In the genomic region with DNA sequence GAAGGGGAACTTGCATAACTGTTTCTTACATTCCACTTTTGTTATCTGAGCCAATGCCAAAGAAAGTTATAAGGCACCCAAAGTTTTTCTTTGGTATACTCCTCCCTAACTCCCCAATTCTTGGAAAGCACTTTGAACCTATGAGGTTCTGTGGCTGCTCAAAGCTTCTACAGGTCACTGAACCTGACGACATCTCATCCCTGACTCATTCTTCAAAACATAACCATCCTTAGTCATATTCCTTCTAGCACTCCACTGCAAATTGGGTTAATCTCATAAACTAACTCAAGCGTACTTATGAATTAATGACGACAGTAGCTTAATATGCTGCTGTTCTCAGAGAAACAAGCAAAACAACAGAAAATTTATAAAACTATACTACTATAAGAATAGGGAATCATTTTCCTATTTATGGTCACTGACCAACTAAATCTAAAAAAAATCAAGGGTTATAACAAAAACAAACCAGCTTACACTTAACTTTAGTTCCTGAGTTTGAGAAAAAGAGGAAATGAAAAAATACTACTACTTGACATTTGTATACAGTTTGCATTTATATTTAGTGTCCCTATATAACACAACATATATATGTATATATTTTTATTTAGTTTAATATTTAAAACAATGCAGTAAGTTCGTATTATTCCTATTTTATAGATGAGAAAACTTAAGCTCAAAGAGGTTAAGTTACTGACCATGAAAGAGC, we compare ENCODE assay signal across 12 cellular contexts.
A peak's percentile ranks its signal among the peaks of the same experiment; 100 is the strongest.
DNase-seq lines count a peak whose midpoint lies in the region; TF ChIP-seq lines count a peak whose summit lies in the region.
"Had no signal": no experiment of that assay in that cellular context is flagged by ENCODE, and none has a peak within 500 bp of the region (broad histone marks: within the 10 kb centered on the region; RNA-seq: fewer than 3 reads in every experiment).

No MANE protein-coding gene starts in this region.

- H3K4me2 ChIP-seq in SK-N-SH: no peak overlapping the region

- POLR2A ChIA-PET in SK-N-SH (lab: Yijun Ruan, JAX): no interaction called here

- no peaks in the 10 kb centered on the region for H4K20me1 ChIP-seq in SK-N-SH (ENCODE audit: insufficient read depth)

- TF ChIP-seq CTCF in SK-N-SH (IDR thresholded peaks at IDR 0.05) (no peak), foreskin fibroblast (IDR thresholded peaks at IDR 0.05; ENCODE audit: low read depth, low read length) (no peak), tibial nerve (IDR thresholded peaks at IDR 0.05) (no peak), testis (IDR thresholded peaks at IDR 0.05) (no peak)

- H3K36me3 ChIP-seq in SK-N-SH (replicated peaks in 1 of 2; ENCODE audit: control insufficient read depth in 1 of 2, insufficient read depth in 2 of 2, low read length in 1 of 2) (no peaks in the 10 kb centered on the region), tibial nerve (peaks cover 0 to 5% (median 0%) of the 10 kb centered on the region in 3 donors), testis (ENCODE audit: low read depth, missing control alignments) (no peaks in the 10 kb centered on the region)

- H3K9ac ChIP-seq in SK-N-SH: no peak overlapping the region

- H3F3A ChIP-seq in SK-N-SH (replicated peaks; ENCODE audit: insufficient read depth): peaks cover 5% of the 10 kb centered on the region

- H3K9me3 ChIP-seq in SK-N-SH (no peaks in the 10 kb centered on the region), tibial nerve (no peaks in the 10 kb centered on the region), testis (no peaks in the 10 kb centered on the region)
- H3K9me3 ChIP-seq: right atrium auricular region had no signal

- WGBS in SK-N-SH (ENCODE audit: low lambda C conversion rate): 48% methylated on average over 4 of the region's 4 CpGs
- 46 to 48% methylated on average over 4 of the region's 4 CpGs for WGBS in tibial nerve, 2 donors
- 71 to 77% methylated on average over 4 of the region's 4 CpGs for WGBS in testis, 2 donors

- H3K79me2 ChIP-seq in SK-N-SH (ENCODE audit: insufficient read depth): no peaks in the 10 kb centered on the region

- no peak for TF ChIP-seq POLR2A in tibial nerve (IDR thresholded peaks at IDR 0.05)
- no peak for TF ChIP-seq POLR2A in testis (IDR thresholded peaks at IDR 0.05)

- peak; percentile 13 to 64 for DNase-seq in NOMO-1 (lab: John Stamatoyannopoulos, UW; ENCODE audit: unreplicated experiment in 2 of 2)
- DNase-seq in NOMO-1 treated with dmso at 0.1 percent for 144 hours (lab: John Stamatoyannopoulos, UW; ENCODE audit: unreplicated experiment): no peak
- DNase-seq in SK-N-SH: no peak
- peak; percentile 84 to 90 for DNase-seq in foreskin fibroblast
- no peak for DNase-seq in tibial nerve (ENCODE audit: low spot score in 2 of 2)
- DNase-seq in NCI-H2107 treated with DMSO at 0.1 percent for 48 hours (lab: John Stamatoyannopoulos, UW; ENCODE audit: unreplicated experiment): no peak
- DNase-seq in testis: no peak
- no peak for DNase-seq in UCSD-AML1 (lab: John Stamatoyannopoulos, UW; ENCODE audit: unreplicated experiment)
- DNase-seq: activated CD4-positive, alpha-beta T cell treated with anti-CD3 and anti-CD28 coated beads, Interleukin-2, amount 50 U/mL, for 48 hours; central memory CD4-positive, alpha-beta T cell; immature natural killer cell had no signal

- no peaks in the 10 kb centered on the region for H3K9me2 ChIP-seq in SK-N-SH

- H3K4me3 ChIP-seq in SK-N-SH (ENCODE audit: low read depth in 2 of 2, low read length in 1 of 2) (no peak overlapping the region), foreskin fibroblast (ENCODE audit: low read depth in 1 of 2, low read length in 2 of 2) (no peak overlapping the region), tibial nerve (no peak overlapping the region), testis (no peak overlapping the region)
- H3K4me3 ChIP-seq: right atrium auricular region had no signal

- H3K27me3 ChIP-seq in SK-N-SH (ENCODE audit: insufficient read depth) (no peaks in the 10 kb centered on the region), tibial nerve (no peaks in the 10 kb centered on the region), testis (no peaks in the 10 kb centered on the region)
- H3K27me3 ChIP-seq: right atrium auricular region had no signal

- H2AFZ ChIP-seq in SK-N-SH (ENCODE audit: low read depth): 0 out of 2 replicates have a peak overlapping the region, but pooled peaks have one; percentile 29

- H3K27ac ChIP-seq in SK-N-SH (ENCODE audit: low read depth in 2 of 2, low read length in 1 of 2): peak overlapping the region in 1 of 2 experiments; percentile 0; a peak in 1 of 4 replicates
- H3K27ac ChIP-seq in tibial nerve: peak overlapping the region in 3 of 4 donors; percentile 30 to 91 (median 81)
- H3K27ac ChIP-seq in testis: no peak overlapping the region
- H3K27ac ChIP-seq: right atrium auricular region had no signal

- TF ChIP-seq RAD21 in SK-N-SH (IDR thresholded peaks at IDR 0.05; ENCODE audit: low read length): no peak

- intact Hi-C loops in testis (cut with DNase I; ENCODE audit: low total_unique reads): no loop called here

- H3K4me1 ChIP-seq in SK-N-SH (ENCODE audit: control insufficient read depth in 1 of 2, insufficient read depth in 2 of 2, low read depth in 1 of 2, low read length in 1 of 2) (peaks cover 0 to 16% of the 10 kb centered on the region in 2 experiments), tibial nerve (peaks cover 0 to 59% (median 20%) of the 10 kb centered on the region in 4 donors), testis (no peaks in the 10 kb centered on the region)

- CTCF ChIA-PET in SK-N-SH (lab: Yijun Ruan, JAX): interaction anchor here (1.5 kb wide), 1 partner anchor 8 kb away, joined by 4 read pairs; no protein-coding TSS in a partner anchor

- TF ChIP-seq EP300 in SK-N-SH (IDR thresholded peaks at IDR 0.05; ENCODE audit: borderline replicate concordance in 1 of 2, low read depth in 1 of 2, low read length in 1 of 2) (no peak), tibial nerve (IDR thresholded peaks at IDR 0.05) (no peak)

TF ChIP-seq in SK-N-SH, 30 proteins besides CTCF, POLR2A, EP300 and RAD21:
- TF ChIP-seq FOXJ3 (CRISPR knock-in tag; IDR thresholded peaks at IDR 0.05): no peak
- no peak for TF ChIP-seq GATA2 (CRISPR knock-in tag; IDR thresholded peaks at IDR 0.05)
- TF ChIP-seq, protein P1, sequence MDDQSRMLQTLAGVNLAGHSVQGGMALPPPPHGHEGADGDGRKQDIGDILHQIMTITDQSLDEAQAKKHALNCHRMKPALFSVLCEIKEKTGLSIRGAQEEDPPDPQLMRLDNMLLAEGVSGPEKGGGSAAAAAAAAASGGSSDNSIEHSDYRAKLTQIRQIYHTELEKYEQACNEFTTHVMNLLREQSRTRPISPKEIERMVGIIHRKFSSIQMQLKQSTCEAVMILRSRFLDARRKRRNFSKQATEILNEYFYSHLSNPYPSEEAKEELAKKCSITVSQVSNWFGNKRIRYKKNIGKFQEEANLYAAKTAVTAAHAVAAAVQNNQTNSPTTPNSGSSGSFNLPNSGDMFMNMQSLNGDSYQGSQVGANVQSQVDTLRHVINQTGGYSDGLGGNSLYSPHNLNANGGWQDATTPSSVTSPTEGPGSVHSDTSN (IDR thresholded peaks at IDR 0.05): no peak
- 0 out of 2 replicates have a peak, but pooled peaks have one; percentile 16 for TF ChIP-seq RXRA (IDR thresholded peaks at IDR 0.05; ENCODE audit: borderline replicate concordance, low read depth)
- peak; percentile 33; the same call in 1 of the 2 replicates for TF ChIP-seq FOSL2 (IDR thresholded peaks at IDR 0.05; ENCODE audit: borderline replicate concordance, low read depth)
- TF ChIP-seq, protein P2, sequence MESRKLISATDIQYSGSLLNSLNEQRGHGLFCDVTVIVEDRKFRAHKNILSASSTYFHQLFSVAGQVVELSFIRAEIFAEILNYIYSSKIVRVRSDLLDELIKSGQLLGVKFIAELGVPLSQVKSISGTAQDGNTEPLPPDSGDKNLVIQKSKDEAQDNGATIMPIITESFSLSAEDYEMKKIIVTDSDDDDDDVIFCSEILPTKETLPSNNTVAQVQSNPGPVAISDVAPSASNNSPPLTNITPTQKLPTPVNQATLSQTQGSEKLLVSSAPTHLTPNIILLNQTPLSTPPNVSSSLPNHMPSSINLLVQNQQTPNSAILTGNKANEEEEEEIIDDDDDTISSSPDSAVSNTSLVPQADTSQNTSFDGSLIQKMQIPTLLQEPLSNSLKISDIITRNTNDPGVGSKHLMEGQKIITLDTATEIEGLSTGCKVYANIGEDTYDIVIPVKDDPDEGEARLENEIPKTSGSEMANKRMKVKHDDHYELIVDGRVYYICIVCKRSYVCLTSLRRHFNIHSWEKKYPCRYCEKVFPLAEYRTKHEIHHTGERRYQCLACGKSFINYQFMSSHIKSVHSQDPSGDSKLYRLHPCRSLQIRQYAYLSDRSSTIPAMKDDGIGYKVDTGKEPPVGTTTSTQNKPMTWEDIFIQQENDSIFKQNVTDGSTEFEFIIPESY (IDR thresholded peaks at IDR 0.05; ENCODE audit: borderline replicate concordance, low read depth): no peak
- TF ChIP-seq, protein P3, sequence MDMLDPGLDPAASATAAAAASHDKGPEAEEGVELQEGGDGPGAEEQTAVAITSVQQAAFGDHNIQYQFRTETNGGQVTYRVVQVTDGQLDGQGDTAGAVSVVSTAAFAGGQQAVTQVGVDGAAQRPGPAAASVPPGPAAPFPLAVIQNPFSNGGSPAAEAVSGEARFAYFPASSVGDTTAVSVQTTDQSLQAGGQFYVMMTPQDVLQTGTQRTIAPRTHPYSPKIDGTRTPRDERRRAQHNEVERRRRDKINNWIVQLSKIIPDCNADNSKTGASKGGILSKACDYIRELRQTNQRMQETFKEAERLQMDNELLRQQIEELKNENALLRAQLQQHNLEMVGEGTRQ (IDR thresholded peaks at IDR 0.05; ENCODE audit: borderline replicate concordance, low read depth, low read length): no peak
- TF ChIP-seq RFX5 (IDR thresholded peaks at IDR 0.05; ENCODE audit: low read length): no peak
- TF ChIP-seq TCF12 (IDR thresholded peaks at IDR 0.05): peak; percentile 26; the same call in 1 of the 2 replicates
TF ChIP-seq in SK-N-SH: peak in this region for 3.

Comparison
In these comparisons a context has a peak if more than half of its experiments do, and no peak if none do; other contexts are left out.
1. DNase-seq: peak in NOMO-1 (2 of 2) and foreskin fibroblast (2 of 2); none in NOMO-1 treated with dmso at 0.1 percent for 144 hours (single experiment), SK-N-SH (single experiment), tibial nerve (0 of 2), NCI-H2107 treated with DMSO at 0.1 percent for 48 hours (single experiment), testis (single experiment) and UCSD-AML1 (single experiment).
2. H3K27ac ChIP-seq: peak in tibial nerve (3 of 4); none in testis (0 of 2).